8 cellular contexts compared by ENCODE assay signal in the genomic region with DNA sequence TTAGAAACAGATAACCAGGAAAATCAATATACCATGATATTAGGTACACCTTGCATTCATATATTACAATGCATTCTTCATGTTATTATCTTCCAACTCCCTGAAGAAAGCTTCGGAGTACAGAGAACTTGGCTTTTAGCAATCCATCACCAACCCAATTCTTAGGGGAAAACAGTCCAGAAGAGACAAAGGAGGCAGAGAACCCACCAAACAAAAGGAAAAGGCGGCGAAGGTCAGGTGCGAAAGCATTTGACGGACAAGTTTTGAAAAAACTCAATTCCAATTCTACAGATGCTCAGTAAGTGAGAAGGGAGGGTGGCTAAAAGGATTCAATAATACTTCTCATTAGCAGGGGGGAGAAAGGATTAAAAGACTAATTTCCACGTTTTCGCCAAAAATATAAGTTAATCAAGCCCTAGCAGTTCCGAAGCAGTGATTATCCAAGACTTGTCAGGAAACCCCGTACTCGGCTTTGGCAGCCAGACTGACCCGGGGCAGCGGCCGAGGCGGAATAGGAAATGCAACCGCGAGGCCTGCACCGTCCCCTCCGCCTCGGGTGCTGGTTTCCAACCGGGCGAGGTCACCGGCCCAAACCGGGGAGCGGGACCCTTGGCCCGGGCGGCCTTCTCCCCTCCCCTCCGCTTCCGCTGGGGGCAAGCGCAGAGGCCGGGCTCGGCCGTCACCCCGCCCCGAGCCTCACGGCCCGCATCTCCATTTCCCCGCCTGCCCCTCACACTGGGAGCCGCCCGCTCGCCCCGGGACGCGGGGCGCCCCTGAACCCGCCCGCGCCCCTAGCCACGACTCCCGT. TPM values are rescaled to one million over a fixed set of nuclear protein-coding genes. Genes with fewer than 3 reads are reported as not detected.
DNase-seq lines count a peak whose midpoint lies in the region; ATAC-seq lines count a peak whose summit lies in the region.

No MANE protein-coding gene starts in this region.

- peak overlapping the region; percentile 85 for H3K27ac Mint-ChIP-seq in activated naive CD8-positive, alpha-beta T cell treated with anti-CD3 and anti-CD28 coated beads, Interleukin-2, amount 50 U/mL, for 24 hours

- peak; percentile 48 to 50 for DNase-seq in NOMO-1 (lab: John Stamatoyannopoulos, UW; ENCODE audit: unreplicated experiment in 2 of 2)
- no peak for DNase-seq in NOMO-1 treated with dmso at 0.1 percent for 144 hours (lab: John Stamatoyannopoulos, UW; ENCODE audit: unreplicated experiment)
- DNase-seq in RPMI7951 (ENCODE audit: low read depth): peak; percentile 45
- peak; percentile 56 for DNase-seq in activated naive CD8-positive, alpha-beta T cell treated with anti-CD3 and anti-CD28 coated beads, Interleukin-2, amount 50 U/mL, for 24 hours
- peak; percentile 68 for DNase-seq in left cardiac atrium
- peak; percentile 87 for DNase-seq in posterior vena cava (ENCODE audit: low spot score)
- no peak for DNase-seq in cortex of kidney (lab: John Stamatoyannopoulos, UW)

- no peaks in the 10 kb centered on the region for H3K27me3 Mint-ChIP-seq in activated naive CD8-positive, alpha-beta T cell treated with anti-CD3 and anti-CD28 coated beads, Interleukin-2, amount 50 U/mL, for 24 hours

- peak overlapping the region; percentile 91 for H3K4me3 Mint-ChIP-seq in activated naive CD8-positive, alpha-beta T cell treated with anti-CD3 and anti-CD28 coated beads, Interleukin-2, amount 50 U/mL, for 24 hours

- peaks cover 72% of the 10 kb centered on the region for H3K4me1 Mint-ChIP-seq in activated naive CD8-positive, alpha-beta T cell treated with anti-CD3 and anti-CD28 coated beads, Interleukin-2, amount 50 U/mL, for 24 hours

- intact Hi-C loops in left cardiac atrium (cut with DNase I): loop anchor here in 1 of 2 donors (5.0 kb wide), 3 partner anchors 60 to 125 kb away; a partner anchor contains a TSS
- intact Hi-C loops in posterior vena cava (cut with DNase I): loop anchor here in 1 of 2 donors (10.0 kb wide), 1 partner anchor 62 kb away; no protein-coding TSS in a partner anchor

- peaks cover 42% of the 10 kb centered on the region for H3K36me3 Mint-ChIP-seq in activated naive CD8-positive, alpha-beta T cell treated with anti-CD3 and anti-CD28 coated beads, Interleukin-2, amount 50 U/mL, for 24 hours (ENCODE audit: low read depth)

- ATAC-seq in HG03045 (IDR thresholded peaks at IDR 0.05; ENCODE audit: unreplicated experiment) (peak; percentile 28), left cardiac atrium (peak; percentile 50 to 67)
- ATAC-seq in activated naive CD8-positive, alpha-beta T cell treated with anti-CD3 and anti-CD28 coated beads, Interleukin-2, amount 50 U/mL, for 24 hours: peak; percentile 31

- H3K9me3 Mint-ChIP-seq in activated naive CD8-positive, alpha-beta T cell treated with anti-CD3 and anti-CD28 coated beads, Interleukin-2, amount 50 U/mL, for 24 hours: no peaks in the 10 kb centered on the region

RNA-seq across cellular contexts. Expression of a gene that starts 0.7 kb away (rescaled TPM):
- 441 and 493 TPM in 2 replicates for total RNA-seq in RPMI7951 (2014; rRNA removed; shearing (Covaris generic))
- total RNA-seq in left cardiac atrium (100 to 1,000 TPM; 107 to 120 TPM), posterior vena cava (100 to 1,000 TPM; 151 to 153 TPM)

Comparison
In these comparisons a context has a peak if more than half of its experiments do, and no peak if none do; other contexts are left out.
1. DNase-seq: peak in NOMO-1 (2 of 2), RPMI7951 (single experiment), activated naive CD8-positive, alpha-beta T cell treated with anti-CD3 and anti-CD28 coated beads, Interleukin-2, amount 50 U/mL, for 24 hours (single experiment), left cardiac atrium (single experiment) and posterior vena cava (single experiment); none in NOMO-1 treated with dmso at 0.1 percent for 144 hours (single experiment) and cortex of kidney (single experiment).
2. Peak in every context shown above with its lines, with median percentiles within 50 percentile points of each other: ATAC-seq.